8 cellular contexts compared by ENCODE assay signal in the genomic region with DNA sequence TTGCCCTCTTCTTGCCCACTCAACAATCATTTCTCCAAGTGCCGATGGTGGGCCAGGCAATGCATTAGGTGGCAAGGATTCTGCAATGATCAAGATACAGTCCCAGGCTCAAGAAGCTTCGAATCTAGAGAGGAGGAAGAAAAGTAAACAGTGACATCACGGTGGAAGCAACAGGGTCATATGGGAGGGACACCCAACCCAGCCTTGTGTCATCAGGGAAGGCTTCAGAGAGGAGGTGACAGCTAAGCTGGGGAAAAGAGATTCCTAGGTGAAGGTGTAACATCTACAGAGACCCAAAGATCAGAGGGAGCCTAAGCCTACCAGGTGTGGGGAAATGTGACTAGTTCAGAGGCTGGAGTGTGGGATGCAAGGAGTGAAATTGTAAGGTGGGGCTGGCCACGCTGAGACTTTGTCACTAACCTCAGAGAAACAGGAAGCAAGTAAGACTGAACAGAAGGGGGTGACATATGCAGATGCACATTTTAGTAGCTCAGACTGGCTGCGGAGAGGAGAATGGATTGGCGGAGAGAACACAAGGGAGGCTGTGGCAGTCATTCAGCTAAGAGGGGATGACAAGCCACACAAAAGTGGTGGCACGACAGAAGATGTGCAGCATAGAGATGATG.
DNase-seq lines count a peak whose midpoint lies in the region; ATAC-seq and TF ChIP-seq lines count a peak whose summit lies in the region.

No MANE protein-coding gene starts in this region.

- no peak overlapping the region for H3K9ac ChIP-seq in IMR-90 (ENCODE audit: low read depth, low read length)

- H2BK120ac ChIP-seq in IMR-90 (ENCODE audit: low read depth, low read length), result no peak overlapping the region

- intact Hi-C loops in left ventricle myocardium inferior (cut with micrococcal nuclease), result no loop called here
- intact Hi-C loops in IMR-90 (cut with micrococcal nuclease), result no loop called here
- intact Hi-C loops in activated T-helper 2 cell treated with anti-CD3 and anti-CD28 coated beads, Interferon-gamma antibody, Interleukin-2, Interleukin-4, amounts not matched to agents 10 μg/mL and 5 μg/mL and 100 μg/mL, durations not matched to agents 14 hours and 24 hours and 36 hours (cut with micrococcal nuclease), result loop anchor here (5.0 kb wide), 1 partner anchor 278 kb away; a partner anchor contains a TSS

- no peak overlapping the region for H2BK15ac ChIP-seq in IMR-90 (ENCODE audit: low read depth, low read length)

- H3K27ac ChIP-seq in left ventricle myocardium inferior (replicated peaks), result peak overlapping the region; percentile 45
- H3K27ac ChIP-seq in right atrium auricular region, result no peak overlapping the region
- no peak overlapping the region for H3K27ac ChIP-seq in IMR-90 (ENCODE audit: insufficient read depth, low read length)

- peak overlapping the region; percentile 91 for H3K27ac Mint-ChIP-seq in activated T-helper 2 cell treated with anti-CD3 and anti-CD28 coated beads, Interferon-gamma antibody, Interleukin-2, Interleukin-4, amounts not matched to agents 10 μg/mL and 5 μg/mL and 100 μg/mL, durations not matched to agents 14 hours and 24 hours and 36 hours

- CTCF ChIA-PET in IMR-90 (lab: Yijun Ruan, JAX), result no interaction called here

- POLR2A ChIA-PET in IMR-90 (lab: Charles Lee; ENCODE audit: unreplicated experiment), result no interaction called here

- no peak for ATAC-seq in IMR-90 (ENCODE audit: low read depth)
- ATAC-seq in SK-N-SH treated with all-trans-retinoic acid at 6 μM for 48 hours, result no peak

- in situ Hi-C loops in IMR-90 (cut with MboI; ENCODE audit: low sequenced_read_pairs), result no loop called here

- H3K4me1 ChIP-seq in left ventricle myocardium inferior (peaks cover 30% of the 10 kb centered on the region), right atrium auricular region (peaks cover 0 to 26% of the 10 kb centered on the region in 2 donors), IMR-90 (ENCODE audit: control insufficient read depth, insufficient read depth, low read length) (peaks cover 8% of the 10 kb centered on the region)

- no peak overlapping the region for H3K4me2 ChIP-seq in IMR-90 (ENCODE audit: low read depth, low read length)

- no peak overlapping the region for H4K91ac ChIP-seq in IMR-90 (ENCODE audit: insufficient read depth, low read depth, low read length)

- no peak overlapping the region for H3K18ac ChIP-seq in IMR-90 (ENCODE audit: low read depth, low read length)

- no peak overlapping the region for H2AFZ ChIP-seq in IMR-90 (replicated peaks; ENCODE audit: low read length, poor library complexity)

- H3K36me3 Mint-ChIP-seq in activated T-helper 2 cell treated with anti-CD3 and anti-CD28 coated beads, Interferon-gamma antibody, Interleukin-2, Interleukin-4, amounts not matched to agents 10 μg/mL and 5 μg/mL and 100 μg/mL, durations not matched to agents 14 hours and 24 hours and 36 hours (ENCODE audit: low read depth), result peaks cover 49% of the 10 kb centered on the region

- H3K4ac ChIP-seq in IMR-90 (ENCODE audit: low read depth, low read length), result peak overlapping the region; percentile 43; the same call in 1 of the 2 replicates

- H3K9me3 ChIP-seq in left ventricle myocardium inferior (replicated peaks) (no peaks in the 10 kb centered on the region), right atrium auricular region (no peaks in the 10 kb centered on the region), IMR-90 (ENCODE audit: control insufficient read depth, insufficient read depth, low read length) (no peaks in the 10 kb centered on the region)

- no peak overlapping the region for H3K56ac ChIP-seq in IMR-90 (ENCODE audit: extremely low read depth, insufficient read depth, low read length)

- no peaks in the 10 kb centered on the region for H4K20me1 ChIP-seq in IMR-90 (ENCODE audit: insufficient read depth, low read length)

- H3K4me3 ChIP-seq in left ventricle myocardium inferior, result no peak overlapping the region
- H3K4me3 ChIP-seq in right atrium auricular region, result no peak overlapping the region
- H3K4me3 ChIP-seq in IMR-90 (ENCODE audit: insufficient read depth, low read depth, low read length), result no peak overlapping the region

- no peak for TF ChIP-seq RAD21 in IMR-90 (IDR thresholded peaks at IDR 0.05; ENCODE audit: low read length)

- H2BK5ac ChIP-seq in IMR-90 (ENCODE audit: low read depth, low read length, poor library complexity, severe bottlenecking), result no peak overlapping the region

- peaks cover 13% of the 10 kb centered on the region for H3K9me1 ChIP-seq in IMR-90 (ENCODE audit: insufficient read depth, low read length)

- dilution Hi-C loops in IMR-90 (cut with HindIII; ENCODE audit: low sequenced_read_pairs, unreplicated experiment), result no loop called here

- H3K14ac ChIP-seq in IMR-90 (replicated peaks; ENCODE audit: low read depth, low read length), result 0 out of 2 replicates have a peak overlapping the region, but pooled peaks have one; percentile 8

- no peak for TF ChIP-seq POLR2A in IMR-90 (IDR thresholded peaks at IDR 0.05; ENCODE audit: low read depth, low read length)
- no peak for TF ChIP-seq POLR2A in erythroblast (IDR thresholded peaks at IDR 0.05; ENCODE audit: low read length)

- peak overlapping the region; percentile 54 for H3K4me3 Mint-ChIP-seq in activated T-helper 2 cell treated with anti-CD3 and anti-CD28 coated beads, Interferon-gamma antibody, Interleukin-2, Interleukin-4, amounts not matched to agents 10 μg/mL and 5 μg/mL and 100 μg/mL, durations not matched to agents 14 hours and 24 hours and 36 hours (ENCODE audit: low read depth)

- TF ChIP-seq CTCF in left ventricle myocardium inferior (IDR thresholded peaks at IDR 0.05; ENCODE audit: borderline replicate concordance), result no peak
- TF ChIP-seq CTCF in right atrium auricular region (IDR thresholded peaks at IDR 0.05), result no peak
- no peak for TF ChIP-seq CTCF in IMR-90 (conservative IDR thresholded peaks at IDR 0.05; ENCODE audit: low read depth, low read length)

- no peaks in the 10 kb centered on the region for H3K27me3 ChIP-seq in left ventricle myocardium inferior (ENCODE audit: low read depth)
- H3K27me3 ChIP-seq in right atrium auricular region, result no peaks in the 10 kb centered on the region
- no peaks in the 10 kb centered on the region for H3K27me3 ChIP-seq in IMR-90 (ENCODE audit: control insufficient read depth, insufficient read depth, low read length)

- DNase-seq in left ventricle myocardium inferior, result no peak
- no peak for DNase-seq in right atrium auricular region (ENCODE audit: low spot score)
- no peak for DNase-seq in IMR-90
- DNase-seq in activated T-helper 2 cell treated with anti-CD3 and anti-CD28 coated beads, Interferon-gamma antibody, Interleukin-2, Interleukin-4, amounts not matched to agents 10 μg/mL and 5 μg/mL and 100 μg/mL, durations not matched to agents 14 hours and 24 hours and 36 hours (ENCODE audit: low spot score), result peak; percentile 52
- peak; percentile 53 for DNase-seq in stimulated activated CD4-positive, alpha-beta T cell treated with anti-CD3 and anti-CD28 coated beads, Interleukin-2, amount 100 ng/mL, for 4 hours (ENCODE audit: low read depth)
- DNase-seq in erythroblast (lab: John Stamatoyannopoulos, UW), result no peak
- no peak for DNase-seq in DMS79 (lab: John Stamatoyannopoulos, UW)

- H3K9me3 Mint-ChIP-seq in activated T-helper 2 cell treated with anti-CD3 and anti-CD28 coated beads, Interferon-gamma antibody, Interleukin-2, Interleukin-4, amounts not matched to agents 10 μg/mL and 5 μg/mL and 100 μg/mL, durations not matched to agents 14 hours and 24 hours and 36 hours, result no peaks in the 10 kb centered on the region

- H3K36me3 ChIP-seq in left ventricle myocardium inferior (no peaks in the 10 kb centered on the region), right atrium auricular region (no peaks in the 10 kb centered on the region), IMR-90 (ENCODE audit: control insufficient read depth, insufficient read depth, low read length) (no peaks in the 10 kb centered on the region)

- H4K8ac ChIP-seq in IMR-90 (ENCODE audit: low read depth in 2 of 2, low read length in 2 of 2), result no peak overlapping the region

- H3K4me1 Mint-ChIP-seq in activated T-helper 2 cell treated with anti-CD3 and anti-CD28 coated beads, Interferon-gamma antibody, Interleukin-2, Interleukin-4, amounts not matched to agents 10 μg/mL and 5 μg/mL and 100 μg/mL, durations not matched to agents 14 hours and 24 hours and 36 hours (ENCODE audit: low read depth), result peaks cover 79% of the 10 kb centered on the region

- H3K79me1 ChIP-seq in IMR-90 (ENCODE audit: low read depth in 1 of 2, low read length in 2 of 2), result peaks cover 0 to 11% of the 10 kb centered on the region in 2 experiments; a peak in 1 of 4 replicates

- H3K27me3 Mint-ChIP-seq in activated T-helper 2 cell treated with anti-CD3 and anti-CD28 coated beads, Interferon-gamma antibody, Interleukin-2, Interleukin-4, amounts not matched to agents 10 μg/mL and 5 μg/mL and 100 μg/mL, durations not matched to agents 14 hours and 24 hours and 36 hours (ENCODE audit: low read depth), result no peaks in the 10 kb centered on the region

- H4K5ac ChIP-seq in IMR-90 (ENCODE audit: low read depth, low read length), result no peak overlapping the region

- no peak overlapping the region for H3K23ac ChIP-seq in IMR-90 (ENCODE audit: low read depth, low read length)

- 73% methylated on average over 4 of the region's 7 CpGs; no CpG with 5 or more reads in 1 of the 2 experiments for WGBS in IMR-90 (ENCODE audit: extremely low coverage in 2 of 2, insufficient read length in 1 of 2), 2 experiments

- no TSS peak for BruUV-seq in IMR-90 (replicated peaks; lab: Mats Ljungman, UMichigan)

- H2BK20ac ChIP-seq in IMR-90 (ENCODE audit: low read depth, low read length), result no peak overlapping the region

- H2AK5ac ChIP-seq in IMR-90 (ENCODE audit: low read depth, low read length), result 0 out of 2 replicates have a peak overlapping the region, but pooled peaks have one; percentile 16

- no peak overlapping the region for H2AK9ac ChIP-seq in IMR-90 (replicated peaks; ENCODE audit: low read depth, low read length, poor library complexity)

TF ChIP-seq in IMR-90, 13 proteins besides CTCF, POLR2A, EP300 and RAD21 (continues in another document):
- TF ChIP-seq MAZ (IDR thresholded peaks at IDR 0.05; ENCODE audit: borderline replicate concordance, low read depth, low read length) (no peak), RCOR1 (IDR thresholded peaks at IDR 0.05; ENCODE audit: insufficient replicate concordance, low read length) (no peak), FOS (IDR thresholded peaks at IDR 0.05; ENCODE audit: low read depth, low read length) (no peak)

Comparison
In these comparisons a context has a peak if more than half of its experiments do, and no peak if none do; other contexts are left out.
1. DNase-seq: peak in activated T-helper 2 cell treated with anti-CD3 and anti-CD28 coated beads, Interferon-gamma antibody, Interleukin-2, Interleukin-4, amounts not matched to agents 10 μg/mL and 5 μg/mL and 100 μg/mL, durations not matched to agents 14 hours and 24 hours and 36 hours (single experiment) and stimulated activated CD4-positive, alpha-beta T cell treated with anti-CD3 and anti-CD28 coated beads, Interleukin-2, amount 100 ng/mL, for 4 hours (single experiment); none in left ventricle myocardium inferior (single experiment), right atrium auricular region (single experiment), IMR-90 (single experiment), erythroblast (0 of 2) and DMS79 (single experiment).